In the genomic region with DNA sequence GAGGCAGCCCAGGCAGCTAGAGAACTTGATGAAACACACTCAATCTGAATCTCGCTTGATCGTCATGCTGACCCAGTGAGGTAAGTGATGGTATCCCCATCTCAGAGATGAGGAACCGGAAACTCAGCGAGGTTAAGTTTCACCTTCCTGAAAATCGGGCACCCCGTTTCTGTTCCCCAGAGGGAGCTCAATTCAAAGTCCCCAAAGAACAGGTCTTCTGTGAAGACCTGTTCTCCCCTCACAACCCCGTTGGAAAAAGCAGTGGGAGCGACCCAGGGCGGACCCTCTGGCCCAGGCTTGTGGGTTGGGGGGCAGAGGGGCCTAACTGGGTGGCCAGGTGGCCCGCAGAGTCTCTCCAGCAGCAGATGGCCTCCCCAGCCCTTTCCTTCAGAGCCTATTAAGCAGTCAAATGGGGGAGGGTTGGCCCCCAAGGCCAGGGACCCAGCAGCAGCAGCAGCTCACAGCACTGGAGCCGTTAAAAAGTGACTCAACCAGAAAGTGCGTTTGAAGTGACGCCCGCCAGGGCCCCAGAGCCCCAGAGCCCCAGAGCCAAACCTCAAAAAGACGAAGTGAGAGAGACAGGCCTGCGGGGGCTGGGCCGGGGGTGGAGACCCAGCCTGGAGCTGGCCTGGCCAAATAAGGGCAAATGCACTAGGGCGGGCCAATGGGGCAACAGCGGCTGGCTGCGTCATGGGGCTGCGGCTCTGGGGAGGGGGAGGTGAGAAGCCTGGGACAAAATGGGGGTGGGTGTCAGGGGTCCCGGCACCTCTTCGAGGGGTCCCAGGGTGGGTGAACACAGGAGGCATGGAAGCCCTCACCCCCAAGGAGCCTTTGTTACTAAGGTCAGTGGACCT, we compare ENCODE assay signal across 1 cellular context.
TF ChIP-seq lines count a peak whose summit lies in the region.

No MANE protein-coding gene starts in this region.

TF ChIP-seq in K562, 482 proteins besides CTCF, POLR2A, EP300 and RAD21 (continued from another document and continues in another):
- TF ChIP-seq, protein P1, sequence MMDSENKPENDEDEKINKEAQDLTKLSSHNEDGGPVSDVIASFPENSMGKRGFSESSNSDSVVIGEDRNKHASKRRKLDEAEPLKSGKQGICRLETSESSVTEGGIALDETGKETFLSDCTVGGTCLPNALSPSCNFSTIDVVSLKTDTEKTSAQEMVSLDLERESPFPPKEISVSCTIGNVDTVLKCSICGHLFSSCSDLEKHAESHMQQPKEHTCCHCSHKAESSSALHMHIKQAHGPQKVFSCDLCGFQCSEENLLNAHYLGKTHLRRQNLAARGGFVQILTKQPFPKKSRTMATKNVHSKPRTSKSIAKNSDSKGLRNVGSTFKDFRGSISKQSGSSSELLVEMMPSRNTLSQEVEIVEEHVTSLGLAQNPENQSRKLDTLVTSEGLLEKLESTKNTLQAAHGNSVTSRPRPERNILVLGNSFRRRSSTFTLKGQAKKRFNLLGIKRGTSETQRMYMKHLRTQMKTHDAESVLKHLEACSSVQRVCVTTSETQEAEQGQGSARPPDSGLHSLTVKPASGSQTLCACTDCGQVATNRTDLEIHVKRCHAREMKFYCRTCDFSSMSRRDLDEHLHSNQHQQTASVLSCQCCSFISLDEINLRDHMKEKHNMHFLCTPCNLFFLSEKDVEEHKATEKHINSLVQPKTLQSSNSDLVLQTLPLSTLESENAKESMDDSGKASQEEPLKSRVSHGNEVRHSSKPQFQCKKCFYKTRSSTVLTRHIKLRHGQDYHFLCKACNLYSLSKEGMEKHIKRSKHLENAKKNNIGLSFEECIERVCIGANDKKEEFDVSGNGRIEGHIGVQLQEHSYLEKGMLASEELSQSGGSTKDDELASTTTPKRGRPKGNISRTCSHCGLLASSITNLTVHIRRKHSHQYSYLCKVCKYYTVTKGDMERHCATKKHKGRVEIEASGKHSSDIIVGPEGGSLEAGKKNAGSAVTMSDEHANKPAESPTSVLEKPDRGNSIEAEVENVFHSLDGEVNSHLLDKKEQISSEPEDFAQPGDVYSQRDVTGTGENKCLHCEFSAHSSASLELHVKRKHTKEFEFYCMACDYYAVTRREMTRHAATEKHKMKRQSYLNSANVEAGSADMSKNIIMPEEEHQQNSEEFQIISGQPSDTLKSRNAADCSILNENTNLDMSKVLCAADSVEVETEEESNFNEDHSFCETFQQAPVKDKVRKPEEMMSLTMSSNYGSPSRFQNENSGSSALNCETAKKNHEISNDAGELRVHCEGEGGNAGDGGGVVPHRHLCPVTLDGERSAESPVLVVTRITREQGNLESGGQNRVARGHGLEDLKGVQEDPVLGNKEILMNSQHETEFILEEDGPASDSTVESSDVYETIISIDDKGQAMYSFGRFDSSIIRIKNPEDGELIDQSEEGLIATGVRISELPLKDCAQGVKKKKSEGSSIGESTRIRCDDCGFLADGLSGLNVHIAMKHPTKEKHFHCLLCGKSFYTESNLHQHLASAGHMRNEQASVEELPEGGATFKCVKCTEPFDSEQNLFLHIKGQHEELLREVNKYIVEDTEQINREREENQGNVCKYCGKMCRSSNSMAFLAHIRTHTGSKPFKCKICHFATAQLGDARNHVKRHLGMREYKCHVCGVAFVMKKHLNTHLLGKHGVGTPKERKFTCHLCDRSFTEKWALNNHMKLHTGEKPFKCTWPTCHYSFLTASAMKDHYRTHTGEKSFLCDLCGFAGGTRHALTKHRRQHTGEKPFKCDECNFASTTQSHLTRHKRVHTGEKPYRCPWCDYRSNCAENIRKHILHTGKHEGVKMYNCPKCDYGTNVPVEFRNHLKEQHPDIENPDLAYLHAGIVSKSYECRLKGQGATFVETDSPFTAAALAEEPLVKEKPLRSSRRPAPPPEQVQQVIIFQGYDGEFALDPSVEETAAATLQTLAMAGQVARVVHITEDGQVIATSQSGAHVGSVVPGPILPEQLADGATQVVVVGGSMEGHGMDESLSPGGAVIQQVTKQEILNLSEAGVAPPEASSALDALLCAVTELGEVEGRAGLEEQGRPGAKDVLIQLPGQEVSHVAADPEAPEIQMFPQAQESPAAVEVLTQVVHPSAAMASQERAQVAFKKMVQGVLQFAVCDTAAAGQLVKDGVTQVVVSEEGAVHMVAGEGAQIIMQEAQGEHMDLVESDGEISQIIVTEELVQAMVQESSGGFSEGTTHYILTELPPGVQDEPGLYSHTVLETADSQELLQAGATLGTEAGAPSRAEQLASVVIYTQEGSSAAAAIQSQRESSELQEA (IDR thresholded peaks at IDR 0.05; ENCODE audit: low read depth), result no peak
- TF ChIP-seq TEAD2 (tag; IDR thresholded peaks at IDR 0.05), result no peak
- TF ChIP-seq, protein P2, sequence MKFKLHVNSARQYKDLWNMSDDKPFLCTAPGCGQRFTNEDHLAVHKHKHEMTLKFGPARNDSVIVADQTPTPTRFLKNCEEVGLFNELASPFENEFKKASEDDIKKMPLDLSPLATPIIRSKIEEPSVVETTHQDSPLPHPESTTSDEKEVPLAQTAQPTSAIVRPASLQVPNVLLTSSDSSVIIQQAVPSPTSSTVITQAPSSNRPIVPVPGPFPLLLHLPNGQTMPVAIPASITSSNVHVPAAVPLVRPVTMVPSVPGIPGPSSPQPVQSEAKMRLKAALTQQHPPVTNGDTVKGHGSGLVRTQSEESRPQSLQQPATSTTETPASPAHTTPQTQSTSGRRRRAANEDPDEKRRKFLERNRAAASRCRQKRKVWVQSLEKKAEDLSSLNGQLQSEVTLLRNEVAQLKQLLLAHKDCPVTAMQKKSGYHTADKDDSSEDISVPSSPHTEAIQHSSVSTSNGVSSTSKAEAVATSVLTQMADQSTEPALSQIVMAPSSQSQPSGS (CRISPR knock-in tag; IDR thresholded peaks at IDR 0.05), result no peak
- no peak for TF ChIP-seq ZFPM2 (CRISPR knock-in tag; IDR thresholded peaks at IDR 0.05)
- TF ChIP-seq DIDO1 (tag; IDR thresholded peaks at IDR 0.05; ENCODE audit: low read depth), result no peak
- TF ChIP-seq EZH2 (IDR thresholded peaks at IDR 0.05; ENCODE audit: borderline replicate concordance, low read depth, low read length), result no peak
- TF ChIP-seq ZNF175 (CRISPR knock-in tag; IDR thresholded peaks at IDR 0.05; ENCODE audit: low read depth), result peak; percentile 94
- TF ChIP-seq NCOA2 (IDR thresholded peaks at IDR 0.05; ENCODE audit: partially characterized antibody in 2 of 2), result no peak
- TF ChIP-seq ZNF408 (CRISPR knock-in tag; IDR thresholded peaks at IDR 0.05; ENCODE audit: low read depth), result no peak
- TF ChIP-seq, protein P3, sequence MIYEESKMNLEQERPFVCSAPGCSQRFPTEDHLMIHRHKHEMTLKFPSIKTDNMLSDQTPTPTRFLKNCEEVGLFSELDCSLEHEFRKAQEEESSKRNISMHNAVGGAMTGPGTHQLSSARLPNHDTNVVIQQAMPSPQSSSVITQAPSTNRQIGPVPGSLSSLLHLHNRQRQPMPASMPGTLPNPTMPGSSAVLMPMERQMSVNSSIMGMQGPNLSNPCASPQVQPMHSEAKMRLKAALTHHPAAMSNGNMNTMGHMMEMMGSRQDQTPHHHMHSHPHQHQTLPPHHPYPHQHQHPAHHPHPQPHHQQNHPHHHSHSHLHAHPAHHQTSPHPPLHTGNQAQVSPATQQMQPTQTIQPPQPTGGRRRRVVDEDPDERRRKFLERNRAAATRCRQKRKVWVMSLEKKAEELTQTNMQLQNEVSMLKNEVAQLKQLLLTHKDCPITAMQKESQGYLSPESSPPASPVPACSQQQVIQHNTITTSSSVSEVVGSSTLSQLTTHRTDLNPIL (CRISPR knock-in tag; IDR thresholded peaks at IDR 0.05), result no peak
- TF ChIP-seq SMARCB1 (IDR thresholded peaks at IDR 0.05; ENCODE audit: insufficient read length, low read depth), result no peak
- TF ChIP-seq CCAR2 (IDR thresholded peaks at IDR 0.05; ENCODE audit: low read depth, low read length), result no peak
- TF ChIP-seq, protein P4, sequence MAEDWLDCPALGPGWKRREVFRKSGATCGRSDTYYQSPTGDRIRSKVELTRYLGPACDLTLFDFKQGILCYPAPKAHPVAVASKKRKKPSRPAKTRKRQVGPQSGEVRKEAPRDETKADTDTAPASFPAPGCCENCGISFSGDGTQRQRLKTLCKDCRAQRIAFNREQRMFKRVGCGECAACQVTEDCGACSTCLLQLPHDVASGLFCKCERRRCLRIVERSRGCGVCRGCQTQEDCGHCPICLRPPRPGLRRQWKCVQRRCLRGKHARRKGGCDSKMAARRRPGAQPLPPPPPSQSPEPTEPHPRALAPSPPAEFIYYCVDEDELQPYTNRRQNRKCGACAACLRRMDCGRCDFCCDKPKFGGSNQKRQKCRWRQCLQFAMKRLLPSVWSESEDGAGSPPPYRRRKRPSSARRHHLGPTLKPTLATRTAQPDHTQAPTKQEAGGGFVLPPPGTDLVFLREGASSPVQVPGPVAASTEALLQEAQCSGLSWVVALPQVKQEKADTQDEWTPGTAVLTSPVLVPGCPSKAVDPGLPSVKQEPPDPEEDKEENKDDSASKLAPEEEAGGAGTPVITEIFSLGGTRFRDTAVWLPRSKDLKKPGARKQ (CRISPR knock-in tag; IDR thresholded peaks at IDR 0.05), result no peak
- peak; percentile 88; the same call in 1 of the 2 replicates for TF ChIP-seq LCOR (CRISPR knock-in tag; IDR thresholded peaks at IDR 0.05)
- no peak for TF ChIP-seq GABPB2 (CRISPR knock-in tag; conservative IDR thresholded peaks at IDR 0.05)
- peak; percentile 71; the same call in 1 of the 2 replicates for TF ChIP-seq MBD2 (IDR thresholded peaks at IDR 0.05; ENCODE audit: borderline replicate concordance, low read depth)
- no peak for TF ChIP-seq ZNF134 (CRISPR knock-in tag; conservative IDR thresholded peaks at IDR 0.05)
- no peak for TF ChIP-seq EWSR1 (IDR thresholded peaks at IDR 0.05; ENCODE audit: borderline replicate concordance, low read depth, partially characterized antibody)
- TF ChIP-seq, protein P5, sequence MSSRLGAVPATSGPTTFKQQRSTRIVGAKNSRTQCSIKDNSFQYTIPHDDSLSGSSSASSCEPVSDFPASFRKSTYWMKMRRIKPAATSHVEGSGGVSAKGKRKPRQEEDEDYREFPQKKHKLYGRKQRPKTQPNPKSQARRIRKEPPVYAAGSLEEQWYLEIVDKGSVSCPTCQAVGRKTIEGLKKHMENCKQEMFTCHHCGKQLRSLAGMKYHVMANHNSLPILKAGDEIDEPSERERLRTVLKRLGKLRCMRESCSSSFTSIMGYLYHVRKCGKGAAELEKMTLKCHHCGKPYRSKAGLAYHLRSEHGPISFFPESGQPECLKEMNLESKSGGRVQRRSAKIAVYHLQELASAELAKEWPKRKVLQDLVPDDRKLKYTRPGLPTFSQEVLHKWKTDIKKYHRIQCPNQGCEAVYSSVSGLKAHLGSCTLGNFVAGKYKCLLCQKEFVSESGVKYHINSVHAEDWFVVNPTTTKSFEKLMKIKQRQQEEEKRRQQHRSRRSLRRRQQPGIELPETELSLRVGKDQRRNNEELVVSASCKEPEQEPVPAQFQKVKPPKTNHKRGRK (tag; IDR thresholded peaks at IDR 0.05), result no peak
- TF ChIP-seq, protein P6, sequence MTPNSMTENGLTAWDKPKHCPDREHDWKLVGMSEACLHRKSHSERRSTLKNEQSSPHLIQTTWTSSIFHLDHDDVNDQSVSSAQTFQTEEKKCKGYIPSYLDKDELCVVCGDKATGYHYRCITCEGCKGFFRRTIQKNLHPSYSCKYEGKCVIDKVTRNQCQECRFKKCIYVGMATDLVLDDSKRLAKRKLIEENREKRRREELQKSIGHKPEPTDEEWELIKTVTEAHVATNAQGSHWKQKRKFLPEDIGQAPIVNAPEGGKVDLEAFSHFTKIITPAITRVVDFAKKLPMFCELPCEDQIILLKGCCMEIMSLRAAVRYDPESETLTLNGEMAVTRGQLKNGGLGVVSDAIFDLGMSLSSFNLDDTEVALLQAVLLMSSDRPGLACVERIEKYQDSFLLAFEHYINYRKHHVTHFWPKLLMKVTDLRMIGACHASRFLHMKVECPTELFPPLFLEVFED (CRISPR knock-in tag; conservative IDR thresholded peaks at IDR 0.05), result no peak
- TF ChIP-seq, protein P7, sequence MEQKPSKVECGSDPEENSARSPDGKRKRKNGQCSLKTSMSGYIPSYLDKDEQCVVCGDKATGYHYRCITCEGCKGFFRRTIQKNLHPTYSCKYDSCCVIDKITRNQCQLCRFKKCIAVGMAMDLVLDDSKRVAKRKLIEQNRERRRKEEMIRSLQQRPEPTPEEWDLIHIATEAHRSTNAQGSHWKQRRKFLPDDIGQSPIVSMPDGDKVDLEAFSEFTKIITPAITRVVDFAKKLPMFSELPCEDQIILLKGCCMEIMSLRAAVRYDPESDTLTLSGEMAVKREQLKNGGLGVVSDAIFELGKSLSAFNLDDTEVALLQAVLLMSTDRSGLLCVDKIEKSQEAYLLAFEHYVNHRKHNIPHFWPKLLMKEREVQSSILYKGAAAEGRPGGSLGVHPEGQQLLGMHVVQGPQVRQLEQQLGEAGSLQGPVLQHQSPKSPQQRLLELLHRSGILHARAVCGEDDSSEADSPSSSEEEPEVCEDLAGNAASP (IDR thresholded peaks at IDR 0.05), result no peak
- peak; percentile 13; the same call in 1 of the 2 replicates for TF ChIP-seq SMARCA4 (IDR thresholded peaks at IDR 0.05)
- TF ChIP-seq ZNF282 (CRISPR knock-in tag; IDR thresholded peaks at IDR 0.05), result no peak
- TF ChIP-seq IRF2 (CRISPR knock-in tag; IDR thresholded peaks at IDR 0.05), result no peak
- TF ChIP-seq NFXL1 (CRISPR knock-in tag; IDR thresholded peaks at IDR 0.05), result no peak
- TF ChIP-seq MAFG (tag; conservative IDR thresholded peaks at IDR 0.05), result no peak
- no peak for TF ChIP-seq NR2F6 (CRISPR knock-in tag; IDR thresholded peaks at IDR 0.05)
- peak; percentile 69 for TF ChIP-seq JUN (IDR thresholded peaks at IDR 0.05; ENCODE audit: borderline replicate concordance, low read depth, low read length)
- TF ChIP-seq JUN (CRISPR knock-in tag; IDR thresholded peaks at IDR 0.05; ENCODE audit: borderline replicate concordance), result peak; percentile 34; the same call in 1 of the 2 replicates
- no peak for TF ChIP-seq PHB2 (IDR thresholded peaks at IDR 0.05; ENCODE audit: low read depth)
- TF ChIP-seq, protein P8, sequence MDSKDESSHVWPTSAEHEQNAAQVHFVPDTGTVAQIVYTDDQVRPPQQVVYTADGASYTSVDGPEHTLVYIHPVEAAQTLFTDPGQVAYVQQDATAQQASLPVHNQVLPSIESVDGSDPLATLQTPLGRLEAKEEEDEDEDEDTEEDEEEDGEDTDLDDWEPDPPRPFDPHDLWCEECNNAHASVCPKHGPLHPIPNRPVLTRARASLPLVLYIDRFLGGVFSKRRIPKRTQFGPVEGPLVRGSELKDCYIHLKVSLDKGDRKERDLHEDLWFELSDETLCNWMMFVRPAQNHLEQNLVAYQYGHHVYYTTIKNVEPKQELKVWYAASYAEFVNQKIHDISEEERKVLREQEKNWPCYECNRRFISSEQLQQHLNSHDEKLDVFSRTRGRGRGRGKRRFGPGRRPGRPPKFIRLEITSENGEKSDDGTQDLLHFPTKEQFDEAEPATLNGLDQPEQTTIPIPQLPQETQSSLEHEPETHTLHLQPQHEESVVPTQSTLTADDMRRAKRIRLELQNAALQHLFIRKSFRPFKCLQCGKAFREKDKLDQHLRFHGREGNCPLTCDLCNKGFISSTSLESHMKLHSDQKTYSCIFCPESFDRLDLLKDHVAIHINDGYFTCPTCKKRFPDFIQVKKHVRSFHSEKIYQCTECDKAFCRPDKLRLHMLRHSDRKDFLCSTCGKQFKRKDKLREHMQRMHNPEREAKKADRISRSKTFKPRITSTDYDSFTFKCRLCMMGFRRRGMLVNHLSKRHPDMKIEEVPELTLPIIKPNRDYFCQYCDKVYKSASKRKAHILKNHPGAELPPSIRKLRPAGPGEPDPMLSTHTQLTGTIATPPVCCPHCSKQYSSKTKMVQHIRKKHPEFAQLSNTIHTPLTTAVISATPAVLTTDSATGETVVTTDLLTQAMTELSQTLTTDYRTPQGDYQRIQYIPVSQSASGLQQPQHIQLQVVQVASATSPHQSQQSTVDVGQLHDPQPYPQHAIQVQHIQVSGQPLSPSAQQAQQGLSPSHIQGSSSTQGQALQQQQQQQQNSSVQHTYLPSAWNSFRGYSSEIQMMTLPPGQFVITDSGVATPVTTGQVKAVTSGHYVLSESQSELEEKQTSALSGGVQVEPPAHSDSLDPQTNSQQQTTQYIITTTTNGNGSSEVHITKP (IDR thresholded peaks at IDR 0.05; ENCODE audit: partially characterized antibody), result peak; percentile 46
